Comparison of ENCODE assay signal across 23 cellular contexts in genomic region chr10:69952801-69953200, GRCh38.
A peak's percentile ranks its signal among the peaks of the same experiment; 100 is the strongest.
DNase-seq lines count a peak whose midpoint lies in the region; ATAC-seq and TF ChIP-seq lines count a peak whose summit lies in the region.
"Had no signal": no experiment of that assay in that cellular context is flagged by ENCODE, and none has a peak within 500 bp of the region (broad histone marks: within the 10 kb centered on the region; RNA-seq: fewer than 3 reads in every experiment).

No MANE protein-coding gene starts in this region.

- H3K4me1 Mint-ChIP-seq in endodermal cell: peaks cover 21% of the 10 kb centered on the region
- H3K4me1 Mint-ChIP-seq in naive thymus-derived CD4-positive, alpha-beta T cell: peaks cover 0 to 2% (median 0%) of the 10 kb centered on the region in 7 donors
- H3K4me1 Mint-ChIP-seq: activated CD4-positive, alpha-beta T cell treated with anti-CD3 and anti-CD28 coated beads, Interleukin-2, amount 10 ng/mL, durations not matched to agents 24 days and 14 days; activated naive CD8-positive, alpha-beta T cell treated with anti-CD3 and anti-CD28 coated beads, Interleukin-2, amount 50 U/mL, for 24 hours had no signal

- no peak for TF ChIP-seq POLR2A in lower leg skin (IDR thresholded peaks at IDR 0.05)
- no peak for TF ChIP-seq POLR2A in body of pancreas (IDR thresholded peaks at IDR 0.05)

- intact Hi-C loops in A673 (cut with micrococcal nuclease; ENCODE audit: unreplicated experiment): no loop called here
- intact Hi-C loops in lower leg skin (cut with DNase I; ENCODE audit: low total_unique reads): no loop called here
- intact Hi-C loops in naive thymus-derived CD4-positive, alpha-beta T cell (cut with micrococcal nuclease): no loop called here
- intact Hi-C loops in body of pancreas (cut with DNase I): no loop called here

- H3K9me3 Mint-ChIP-seq in endodermal cell: no peaks in the 10 kb centered on the region
- H3K9me3 Mint-ChIP-seq in naive thymus-derived CD4-positive, alpha-beta T cell: no peaks in the 10 kb centered on the region
- H3K9me3 Mint-ChIP-seq: activated CD4-positive, alpha-beta T cell treated with anti-CD3 and anti-CD28 coated beads, Interleukin-2, amount 10 ng/mL, durations not matched to agents 24 days and 14 days; activated naive CD8-positive, alpha-beta T cell treated with anti-CD3 and anti-CD28 coated beads, Interleukin-2, amount 50 U/mL, for 24 hours; activated T-helper 2 cell treated with anti-CD3 and anti-CD28 coated beads, Interferon-gamma antibody, Interleukin-2, Interleukin-4, amounts not matched to agents 10 μg/mL and 5 μg/mL and 100 μg/mL, durations not matched to agents 14 hours and 24 hours and 36 hours; dendritic cell treated with granulocyte-macrophage colony-stimulating factor and Interleukin-4, amounts not matched to agents 40 ng/mL and 50 ng/mL, for 4 days had no signal

- H3K36me3 ChIP-seq in A673 (ENCODE audit: insufficient read depth, low read length, poor library complexity, severe bottlenecking): no peaks in the 10 kb centered on the region
- H3K36me3 ChIP-seq in HUES64 (ENCODE audit: insufficient read depth, low read length): no peaks in the 10 kb centered on the region
- H3K36me3 ChIP-seq in endodermal cell (ENCODE audit: control insufficient read depth, insufficient read depth, low read length): no peaks in the 10 kb centered on the region
- H3K36me3 ChIP-seq in mesendoderm (ENCODE audit: control insufficient read depth, insufficient read depth, low read length): peaks cover 4% of the 10 kb centered on the region
- H3K36me3 ChIP-seq in naive thymus-derived CD4-positive, alpha-beta T cell (ENCODE audit: control insufficient read depth in 2 of 3, insufficient read depth in 3 of 3, low read length in 3 of 3): no peaks in the 10 kb centered on the region
- H3K36me3 ChIP-seq in body of pancreas (replicated peaks in 1 of 2; ENCODE audit: insufficient read depth in 1 of 2, low read depth in 2 of 2): no peaks in the 10 kb centered on the region
- H3K36me3 ChIP-seq: breast epithelium, upper lobe of right lung had no signal

- H3K18ac ChIP-seq in mesendoderm (ENCODE audit: low read length): no peak overlapping the region

- H4K5ac ChIP-seq in mesendoderm (ENCODE audit: low read length): no peak overlapping the region

- no peak overlapping the region for H4K8ac ChIP-seq in mesendoderm (ENCODE audit: low read depth, low read length)

- no peaks in the 10 kb centered on the region for H3K36me3 Mint-ChIP-seq in endodermal cell (ENCODE audit: low read depth)
- no peaks in the 10 kb centered on the region for H3K36me3 Mint-ChIP-seq in naive thymus-derived CD4-positive, alpha-beta T cell

- H3K4me1 ChIP-seq in A673 (ENCODE audit: insufficient read depth, low read length, poor library complexity, severe bottlenecking) (peaks cover 25% of the 10 kb centered on the region), HUES64 (ENCODE audit: insufficient read depth, low read length) (peaks cover 19% of the 10 kb centered on the region), endodermal cell (ENCODE audit: control insufficient read depth, insufficient read depth, low read length) (peaks cover 6% of the 10 kb centered on the region), mesendoderm (ENCODE audit: control insufficient read depth, low read depth, low read length) (peaks cover 3% of the 10 kb centered on the region), body of pancreas (no peaks in the 10 kb centered on the region)
- H3K4me1 ChIP-seq in naive thymus-derived CD4-positive, alpha-beta T cell (ENCODE audit: control insufficient read depth in 2 of 2, insufficient read depth in 2 of 2, low read length in 2 of 2): no peaks in the 10 kb centered on the region
- H3K4me1 ChIP-seq: breast epithelium, upper lobe of right lung had no signal

- no peak overlapping the region for H2BK120ac ChIP-seq in mesendoderm (ENCODE audit: low read depth, low read length)

- no peak overlapping the region for H3K4me2 ChIP-seq in mesendoderm (ENCODE audit: low read length)
- H3K4me2 ChIP-seq: KMS-11 had no signal

- H3K56ac ChIP-seq in mesendoderm (ENCODE audit: low read length): no peak overlapping the region

- H3K4me3 ChIP-seq in A673 (ENCODE audit: low read depth, low read length, poor library complexity, severe bottlenecking) (no peak overlapping the region), HUES64 (ENCODE audit: low read length) (no peak overlapping the region), endodermal cell (ENCODE audit: low read length) (peak overlapping the region; percentile 12), mesendoderm (ENCODE audit: low read length) (no peak overlapping the region), lower leg skin (ENCODE audit: low read depth, poor library complexity, severe bottlenecking) (no peak overlapping the region), body of pancreas (no peak overlapping the region)
- no peak overlapping the region for H3K4me3 ChIP-seq in naive thymus-derived CD4-positive, alpha-beta T cell (ENCODE audit: low read length)
- H3K4me3 ChIP-seq: breast epithelium, GM23248, upper lobe of right lung had no signal

- H3K4me3 Mint-ChIP-seq in endodermal cell: peak overlapping the region; percentile 5
- H3K4me3 Mint-ChIP-seq in naive thymus-derived CD4-positive, alpha-beta T cell: no peak overlapping the region
- H3K4me3 Mint-ChIP-seq: activated CD4-positive, alpha-beta T cell treated with anti-CD3 and anti-CD28 coated beads, Interleukin-2, amount 10 ng/mL, durations not matched to agents 24 days and 14 days; activated naive CD8-positive, alpha-beta T cell treated with anti-CD3 and anti-CD28 coated beads, Interleukin-2, amount 50 U/mL, for 24 hours; dendritic cell treated with granulocyte-macrophage colony-stimulating factor and Interleukin-4, amounts not matched to agents 40 ng/mL and 50 ng/mL, for 4 days had no signal

- peak overlapping the region; percentile 65 for H3K27ac ChIP-seq in A673 (ENCODE audit: low read depth, low read length, poor library complexity, severe bottlenecking)
- peak overlapping the region; percentile 5; the same call in 1 of the 2 replicates for H3K27ac ChIP-seq in HUES64 (ENCODE audit: low read depth, low read length)
- H3K27ac ChIP-seq in endodermal cell (ENCODE audit: low read depth, low read length): no peak overlapping the region
- H3K27ac ChIP-seq in mesendoderm (ENCODE audit: low read depth, low read length): no peak overlapping the region
- H3K27ac ChIP-seq in naive thymus-derived CD4-positive, alpha-beta T cell (ENCODE audit: low read depth, low read length): no peak overlapping the region
- H3K27ac ChIP-seq in body of pancreas: no peak overlapping the region
- H3K27ac ChIP-seq: breast epithelium, epithelial cell of prostate, GM23248, KMS-11, upper lobe of right lung had no signal

- H3K23ac ChIP-seq in mesendoderm (ENCODE audit: low read length): no peak overlapping the region

- TF ChIP-seq CTCF in A673 (conservative IDR thresholded peaks at IDR 0.05; ENCODE audit: low read depth, low read length) (no peak), endodermal cell (conservative IDR thresholded peaks at IDR 0.05) (no peak), lower leg skin (IDR thresholded peaks at IDR 0.05) (no peak), body of pancreas (IDR thresholded peaks at IDR 0.05) (no peak)

- H2AK5ac ChIP-seq in mesendoderm (ENCODE audit: low read length): no peak overlapping the region

- ATAC-seq in naive thymus-derived CD4-positive, alpha-beta T cell: no peak
- no peak for ATAC-seq in HG02759 (IDR thresholded peaks at IDR 0.05; ENCODE audit: unreplicated experiment)
- no peak for ATAC-seq in body of pancreas
- ATAC-seq: activated naive CD8-positive, alpha-beta T cell treated with anti-CD3 and anti-CD28 coated beads, Interleukin-2, amount 50 U/mL, for 24 hours; Panc1; upper lobe of right lung had no signal

- BruUV-seq in A673 (replicated peaks; lab: Mats Ljungman, UMichigan): no TSS peak

- H3K79me1 ChIP-seq in mesendoderm (ENCODE audit: low read length): no peaks in the 10 kb centered on the region

- DNase-seq in A673 (ENCODE audit: low spot score) (no peak), endodermal cell (peak; percentile 53), mesendoderm (peak; percentile 69), lower leg skin (ENCODE audit: low spot score in 2 of 2) (no peak), body of pancreas (no peak)
- no peak for DNase-seq in naive thymus-derived CD4-positive, alpha-beta T cell
- DNase-seq: activated CD4-positive, alpha-beta T cell treated with anti-CD3 and anti-CD28 coated beads, Interleukin-2, amount 10 ng/mL, durations not matched to agents 24 days and 14 days; activated naive CD8-positive, alpha-beta T cell treated with anti-CD3 and anti-CD28 coated beads, Interleukin-2, amount 50 U/mL, for 24 hours; C1 segment of cervical spinal cord; GM23248; NCI-H187 treated with DMSO at 0.1 percent for 48 hours; NCI-H2227 treated with DMSO at 0.1 percent for 48 hours; NCI-H82; stimulated activated CD4-positive, alpha-beta T cell treated with anti-CD3 and anti-CD28 coated beads, Interleukin-4, amount 100 ng/mL, for 4 hours; upper lobe of right lung had no signal

- H3K9me3 ChIP-seq in A673 (ENCODE audit: low read depth, low read length, poor library complexity, severe bottlenecking) (no peaks in the 10 kb centered on the region), HUES64 (ENCODE audit: insufficient read depth, low read depth, low read length) (no peaks in the 10 kb centered on the region), endodermal cell (ENCODE audit: control insufficient read depth, low read length) (no peaks in the 10 kb centered on the region), body of pancreas (no peaks in the 10 kb centered on the region)
- no peaks in the 10 kb centered on the region for H3K9me3 ChIP-seq in naive thymus-derived CD4-positive, alpha-beta T cell (ENCODE audit: control insufficient read depth in 2 of 3, low read length in 3 of 3)
- H3K9me3 ChIP-seq: breast epithelium, upper lobe of right lung had no signal

- H3K4ac ChIP-seq in mesendoderm (ENCODE audit: low read depth, low read length): no peak overlapping the region

- H3K9ac ChIP-seq in HUES64 (ENCODE audit: low read depth, low read length) (peak overlapping the region; percentile 13; the same call in 1 of the 2 replicates), endodermal cell (ENCODE audit: extremely low read depth, low read length, poor library complexity, severe bottlenecking) (no peak overlapping the region), mesendoderm (ENCODE audit: low read length) (no peak overlapping the region)
- H3K9ac ChIP-seq: GM23248, KMS-11 had no signal

- no peaks in the 10 kb centered on the region for H3K79me2 ChIP-seq in mesendoderm (ENCODE audit: control insufficient read depth, insufficient read depth, low read length)

- no peaks in the 10 kb centered on the region for H3K27me3 Mint-ChIP-seq in endodermal cell (ENCODE audit: insufficient read depth)
- peaks cover 0 to 12% (median 5%) of the 10 kb centered on the region in 5 donors for H3K27me3 Mint-ChIP-seq in naive thymus-derived CD4-positive, alpha-beta T cell
- H3K27me3 Mint-ChIP-seq: activated CD4-positive, alpha-beta T cell treated with anti-CD3 and anti-CD28 coated beads, Interleukin-2, amount 10 ng/mL, durations not matched to agents 24 days and 14 days had no signal

- H3K27me3 ChIP-seq in A673 (replicated peaks; ENCODE audit: insufficient read depth, low read depth, low read length, poor library complexity) (no peaks in the 10 kb centered on the region), HUES64 (ENCODE audit: insufficient read depth, low read length) (no peaks in the 10 kb centered on the region; the same call in 1 of the 2 replicates), endodermal cell (ENCODE audit: control insufficient read depth, insufficient read depth, low read length, poor library complexity, severe bottlenecking) (no peaks in the 10 kb centered on the region), mesendoderm (ENCODE audit: insufficient read depth, low read length, poor library complexity) (no peaks in the 10 kb centered on the region), body of pancreas (no peaks in the 10 kb centered on the region)
- no peaks in the 10 kb centered on the region for H3K27me3 ChIP-seq in naive thymus-derived CD4-positive, alpha-beta T cell (ENCODE audit: control insufficient read depth in 2 of 2, insufficient read depth in 2 of 2, low read length in 2 of 2)
- H3K27me3 ChIP-seq: breast epithelium, upper lobe of right lung had no signal

- WGBS in HUES64: 51% methylated on average over 3 of the region's 4 CpGs
- 57 to 73% methylated on average over 3 to 4 of the region's 4 CpGs for WGBS in endodermal cell (ENCODE audit: insufficient coverage in 1 of 2, insufficient read length in 1 of 2), 2 experiments
- WGBS in mesendoderm (ENCODE audit: extremely low coverage, insufficient coverage, low lambda C conversion rate): no CpG with 5 or more reads among the region's 4 CpGs
- 58 to 62% methylated on average over 4 of the region's 4 CpGs for WGBS in lower leg skin, 2 donors
- WGBS in body of pancreas, 2 donors: 53 to 63% methylated on average over 4 of the region's 4 CpGs

- H2BK15ac ChIP-seq in mesendoderm (replicated peaks; ENCODE audit: low read depth): no peak overlapping the region

- H3K27ac Mint-ChIP-seq in endodermal cell: peak overlapping the region; percentile 83
- no peak overlapping the region for H3K27ac Mint-ChIP-seq in naive thymus-derived CD4-positive, alpha-beta T cell
- H3K27ac Mint-ChIP-seq: activated CD4-positive, alpha-beta T cell treated with anti-CD3 and anti-CD28 coated beads, Interleukin-2, amount 10 ng/mL, durations not matched to agents 24 days and 14 days; activated naive CD8-positive, alpha-beta T cell treated with anti-CD3 and anti-CD28 coated beads, Interleukin-2, amount 50 U/mL, for 24 hours; activated T-helper 2 cell treated with anti-CD3 and anti-CD28 coated beads, Interferon-gamma antibody, Interleukin-2, Interleukin-4, amounts not matched to agents 10 μg/mL and 5 μg/mL and 100 μg/mL, durations not matched to agents 14 hours and 24 hours and 36 hours had no signal

- POLR2A ChIA-PET in A673 (lab: Charles Lee; ENCODE audit: low non-redundant PET): no interaction called here
- POLR2A ChIA-PET in naive thymus-derived CD4-positive, alpha-beta T cell (lab: Charles Lee): no interaction called here

- CTCF ChIA-PET in A673 (lab: Charles Lee): no interaction called here
- CTCF ChIA-PET in naive thymus-derived CD4-positive, alpha-beta T cell (lab: Charles Lee): no interaction called here

- no peak overlapping the region for H2BK5ac ChIP-seq in mesendoderm (ENCODE audit: low read length)

Comparison
In these comparisons a context has a peak if more than half of its experiments do, and no peak if none do; other contexts are left out.
1. DNase-seq: peak in endodermal cell (single experiment) and mesendoderm (single experiment); none in A673 (single experiment), lower leg skin (0 of 2), naive thymus-derived CD4-positive, alpha-beta T cell (0 of 9) and body of pancreas (0 of 4).
2. H3K27ac ChIP-seq: peak in A673 (single experiment) and HUES64 (single experiment); none in endodermal cell (single experiment), mesendoderm (single experiment), naive thymus-derived CD4-positive, alpha-beta T cell (single experiment) and body of pancreas (0 of 4).